In the genomic region with DNA sequence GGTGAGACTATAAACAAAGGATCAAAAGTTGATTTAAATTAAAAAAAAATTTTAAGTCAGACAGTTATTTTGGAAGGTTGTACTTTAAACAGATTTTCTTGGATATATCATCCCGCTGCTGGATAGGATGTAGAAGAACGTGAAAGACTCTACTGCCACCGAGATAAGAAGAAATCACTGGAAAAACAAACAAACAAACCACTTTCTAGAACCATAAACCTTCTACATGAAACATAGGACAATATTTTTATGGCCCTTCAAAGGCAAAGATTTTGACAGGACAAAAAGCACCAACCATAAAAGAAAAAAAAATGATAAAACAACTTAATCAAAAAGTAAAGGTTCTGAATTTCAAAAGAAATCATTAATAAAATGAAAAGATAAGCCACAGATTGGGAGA, we compare ENCODE assay signal across 34 cellular contexts.
"Had no signal": no experiment of that assay in that cellular context is flagged by ENCODE, and none has a peak within 500 bp of the region (broad histone marks: within the 10 kb centered on the region; RNA-seq: fewer than 3 reads in every experiment).

No MANE protein-coding gene starts in this region.

- H3K36me3 Mint-ChIP-seq: activated naive CD4-positive, alpha-beta T cell treated with anti-CD3 and anti-CD28 coated beads, Interleukin-2, amount 50 U/mL, for 24 hours; activated naive CD8-positive, alpha-beta T cell treated with anti-CD3 and anti-CD28 coated beads for 36 hours had no signal

- H3K9me3 Mint-ChIP-seq: activated B cell treated with CpG ODN at 0.5 μM for 24 hours; activated CD8-positive, alpha-beta T cell treated with anti-CD3 and anti-CD28 coated beads for 36 hours; activated naive CD8-positive, alpha-beta T cell treated with anti-CD3 and anti-CD28 coated beads for 36 hours; activated naive CD8-positive, alpha-beta T cell treated with anti-CD3 and anti-CD28 coated beads, Interleukin-2, amount 50 U/mL, for 24 hours; activated T-cell treated with anti-CD3 and anti-CD28 coated beads, Interleukin-2, amount 50 U/mL, for 4 hours; activated T-helper 17 cell treated with anti-CD3 and anti-CD28 coated beads, Interleukin-2, amount 50 U/mL, for 72 hours; T-helper 2 cell treated with Interferon-gamma antibody and Interleukin-4, amounts not matched to agents 5 μg/mL and 100 μg/mL, for 36 hours had no signal

- H3K9me3 ChIP-seq: body of pancreas, esophagus squamous epithelium, gastroesophageal sphincter had no signal

- H3K4me1 Mint-ChIP-seq: activated B cell treated with CpG ODN at 0.5 μM for 24 hours; activated naive CD4-positive, alpha-beta T cell treated with anti-CD3 and anti-CD28 coated beads, Interleukin-2, amount 50 U/mL, for 24 hours; activated naive CD8-positive, alpha-beta T cell treated with anti-CD3 and anti-CD28 coated beads for 36 hours; activated naive CD8-positive, alpha-beta T cell treated with anti-CD3 and anti-CD28 coated beads, Interleukin-2, amount 50 U/mL, for 24 hours; activated T-helper 17 cell treated with anti-CD3 and anti-CD28 coated beads, Interleukin-2, amount 50 U/mL, for 72 hours; T-helper 17 cell had no signal

- H3K27ac ChIP-seq: adrenal gland, body of pancreas, epithelial cell of prostate, esophagus squamous epithelium, gastroesophageal sphincter, WERI-Rb-1 had no signal

- H3K27ac Mint-ChIP-seq: activated B cell treated with CpG ODN at 0.5 μM for 24 hours; activated CD8-positive, alpha-beta T cell treated with anti-CD3 and anti-CD28 coated beads for 36 hours; activated naive CD4-positive, alpha-beta T cell treated with anti-CD3 and anti-CD28 coated beads, Interleukin-2, amount 50 U/mL, for 24 hours; activated naive CD8-positive, alpha-beta T cell treated with anti-CD3 and anti-CD28 coated beads for 36 hours; activated naive CD8-positive, alpha-beta T cell treated with anti-CD3 and anti-CD28 coated beads, Interleukin-2, amount 50 U/mL, for 24 hours; activated T-helper 17 cell treated with anti-CD3 and anti-CD28 coated beads, Interleukin-2, amount 50 U/mL, for 72 hours; effector memory CD8-positive, alpha-beta T cell; T-helper 17 cell; T-helper 2 cell treated with Interferon-gamma antibody and Interleukin-4, amounts not matched to agents 5 μg/mL and 100 μg/mL, for 36 hours had no signal

- H3K27me3 Mint-ChIP-seq: effector memory CD8-positive, alpha-beta T cell had no signal

- H3K36me3 ChIP-seq: adrenal gland, esophagus squamous epithelium, gastroesophageal sphincter, WERI-Rb-1 had no signal

- H3K27me3 ChIP-seq: adrenal gland, body of pancreas, esophagus squamous epithelium, gastroesophageal sphincter had no signal

- H3K4me1 ChIP-seq: adrenal gland, body of pancreas, esophagus squamous epithelium, gastroesophageal sphincter had no signal

- DNase-seq: activated B cell treated with CpG ODN at 0.5 μM for 24 hours; activated CD4-positive, alpha-beta T cell treated with anti-CD3 and anti-CD28 coated beads for 48 hours; activated CD4-positive, alpha-beta T cell treated with anti-CD3 and anti-CD28 coated beads, Interleukin-2, amount 50 U/mL, for 1 hour; activated CD4-positive, alpha-beta T cell treated with anti-CD3 and anti-CD28 coated beads, Interleukin-2, amount 50 U/mL, for 48 hours; activated CD8-positive, alpha-beta memory T cell treated with anti-CD3 and anti-CD28 coated beads for 24 hours; activated CD8-positive, alpha-beta T cell treated with anti-CD3 and anti-CD28 coated beads for 36 hours; activated effector memory CD4-positive, alpha-beta T cell treated with Interleukin-2 at 50 U/mL for 16 hours; activated gamma-delta T cell treated with Interleukin-2 at 50 U/mL for 16 hours; activated naive CD4-positive, alpha-beta T cell treated with Interleukin-2 at 50 U/mL for 16 hours; activated naive CD8-positive, alpha-beta T cell treated with anti-CD3 and anti-CD28 coated beads for 36 hours; activated naive CD8-positive, alpha-beta T cell treated with anti-CD3 and anti-CD28 coated beads, Interleukin-2, amount 50 U/mL, for 24 hours; activated T-cell treated with anti-CD3 and anti-CD28 coated beads, Interleukin-2, amount 50 U/mL, for 4 hours; adrenal gland; amygdala; aorta; body of pancreas; caudate nucleus; cortex of kidney; dermis blood vessel endothelial cell; effector CD4-positive, alpha-beta T cell; effector memory CD8-positive, alpha-beta T cell; esophagus squamous epithelium; foreskin melanocyte; head of caudate nucleus; T-helper 1 cell; T-helper 17 cell; T1000; WERI-Rb-1 had no signal

- H3K4me3 ChIP-seq: adrenal gland, body of pancreas, esophagus squamous epithelium, gastroesophageal sphincter had no signal

- H3K4me3 Mint-ChIP-seq: activated B cell treated with CpG ODN at 0.5 μM for 24 hours; activated CD8-positive, alpha-beta T cell treated with anti-CD3 and anti-CD28 coated beads for 36 hours; activated naive CD4-positive, alpha-beta T cell treated with anti-CD3 and anti-CD28 coated beads, Interleukin-2, amount 50 U/mL, for 24 hours; activated naive CD8-positive, alpha-beta T cell treated with anti-CD3 and anti-CD28 coated beads for 36 hours; activated naive CD8-positive, alpha-beta T cell treated with anti-CD3 and anti-CD28 coated beads, Interleukin-2, amount 50 U/mL, for 24 hours; activated T-cell treated with anti-CD3 and anti-CD28 coated beads, Interleukin-2, amount 50 U/mL, for 4 hours; activated T-helper 17 cell treated with anti-CD3 and anti-CD28 coated beads, Interleukin-2, amount 50 U/mL, for 72 hours; effector memory CD8-positive, alpha-beta T cell; T-helper 17 cell; T-helper 2 cell treated with Interferon-gamma antibody and Interleukin-4, amounts not matched to agents 5 μg/mL and 100 μg/mL, for 36 hours had no signal

- ATAC-seq: activated CD4-positive, CD25-positive, alpha-beta regulatory T cell treated with anti-CD3 and anti-CD28 coated beads, Interleukin-2, amount 50 U/mL, for 24 hours; activated CD8-positive, alpha-beta T cell treated with anti-CD3 and anti-CD28 coated beads for 36 hours; activated naive CD8-positive, alpha-beta T cell treated with anti-CD3 and anti-CD28 coated beads, Interleukin-2, amount 50 U/mL, for 24 hours; activated T-cell treated with anti-CD3 and anti-CD28 coated beads, Interleukin-2, amount 50 U/mL, for 4 hours; activated T-helper 17 cell treated with anti-CD3 and anti-CD28 coated beads, Interleukin-2, amount 50 U/mL, for 72 hours; body of pancreas; effector memory CD8-positive, alpha-beta T cell; gastroesophageal sphincter; T-helper 17 cell had no signal
